ENCODE assay signal across 20 cellular contexts in the genomic region with DNA sequence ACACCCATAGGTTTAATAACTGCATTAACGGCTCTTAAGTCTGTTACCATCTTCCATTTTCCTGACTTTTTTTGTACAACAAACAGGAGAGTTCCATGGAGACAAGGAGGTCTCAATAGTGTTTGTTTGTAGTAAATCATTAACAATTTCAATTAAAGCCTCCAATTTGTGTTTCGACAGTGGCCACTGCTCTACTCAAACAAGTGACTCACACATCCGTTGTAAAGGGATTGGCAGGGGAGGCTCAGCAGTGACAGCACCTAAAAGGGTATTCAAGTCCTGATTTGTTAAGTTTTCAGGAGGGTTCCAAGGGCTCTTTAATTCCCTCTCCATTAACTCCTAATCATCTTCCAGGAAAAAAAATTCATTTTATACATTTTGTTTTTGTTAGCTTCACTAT.
DNase-seq lines count a peak whose midpoint lies in the region; ATAC-seq, FAIRE-seq and TF ChIP-seq lines count a peak whose summit lies in the region.
"Had no signal": no experiment of that assay in that cellular context is flagged by ENCODE, and none has a peak within 500 bp of the region (broad histone marks: within the 10 kb centered on the region; RNA-seq: fewer than 3 reads in every experiment).

No MANE protein-coding gene starts in this region.

- POLR2A ChIA-PET in HepG2 (lab: Yijun Ruan, JAX): no interaction called here

- no peak overlapping the region for H3K4me2 ChIP-seq in HepG2 (ENCODE audit: low read depth, low read length)
- H3K4me2 ChIP-seq: A549, GM23338 had no signal

- CTCF ChIA-PET in HepG2 (lab: Yijun Ruan, JAX; ENCODE audit: low intra/inter-chr PET ratio, low total read pairs): no interaction called here

- H3K9ac ChIP-seq in HepG2 (ENCODE audit: insufficient read depth, low read depth, low read length): no peak overlapping the region

- DNase-seq in RCC 7860 (ENCODE audit: low spot score) (peak; percentile 17), epithelial cell of proximal tubule (ENCODE audit: low read depth) (peak; percentile 23), HepG2 (ENCODE audit: low spot score) (peak; percentile 3), NCI-H1694 (lab: John Stamatoyannopoulos, UW) (no peak)
- DNase-seq: AML-193; Caco-2; CD4-positive, alpha-beta T cell; DMS153; DMS79; GDM1; HCEC 1CT had no signal

- TF ChIP-seq RAD21 in HepG2 (CRISPR knock-in tag; IDR thresholded peaks at IDR 0.05): no peak

- H3K36me3 ChIP-seq in HepG2 (replicated peaks in 1 of 2; ENCODE audit: control insufficient read depth in 1 of 2, insufficient read depth in 2 of 2, low read length in 2 of 2): no peaks in the 10 kb centered on the region

- whole genome bisulfite sequencing in HepG2 (ENCODE audit: low lambda C conversion rate): 0% methylated on average over 3 of the region's 3 CpGs

- intact Hi-C loops in HepG2 (cut with micrococcal nuclease; ENCODE audit: unreplicated experiment): no loop called here

- H4K20me1 ChIP-seq in HepG2 (ENCODE audit: insufficient read depth, low read length): no peaks in the 10 kb centered on the region

- H3K27ac ChIP-seq in HepG2 (ENCODE audit: extremely low read length, insufficient read depth, low read length): no peak overlapping the region
- H3K27ac ChIP-seq: A549, C4-2B had no signal

- no peaks in the 10 kb centered on the region for H3K27me3 ChIP-seq in HepG2 (ENCODE audit: control insufficient read depth in 1 of 2, insufficient read depth in 2 of 2, low read length in 2 of 2)

- H3K4me3 ChIP-seq in epithelial cell of proximal tubule (ENCODE audit: low read depth, low read length): no peak overlapping the region
- H3K4me3 ChIP-seq in HepG2 (replicated peaks in 1 of 3; ENCODE audit: insufficient read depth in 1 of 3, low read depth in 2 of 3, low read length in 3 of 3): no peak overlapping the region
- H3K4me3 ChIP-seq: A549, GM23338 had no signal

- TF ChIP-seq CTCF in epithelial cell of proximal tubule (conservative IDR thresholded peaks at IDR 0.05; ENCODE audit: low read depth, low read length): no peak
- TF ChIP-seq CTCF in HepG2 (CRISPR knock-in tag; IDR thresholded peaks at IDR 0.05): no peak

- BruUV-seq in HepG2 (replicated peaks; lab: Mats Ljungman, UMichigan): no TSS peak

- peaks cover 34% of the 10 kb centered on the region for H3K9me3 ChIP-seq in HepG2 (ENCODE audit: low read length)
- H3K9me3 ChIP-seq: A549, Caco-2 had no signal

- no peak overlapping the region for H2AFZ ChIP-seq in HepG2 (ENCODE audit: low read length)
- H2AFZ ChIP-seq: GM23338 had no signal

- FAIRE-seq in RCC 7860 (lab: Jason Lieb, UNC) (peak; percentile 36), HepG2 (lab: Jason Lieb, UNC) (no peak)
- FAIRE-seq: A549, GM12892, GM18507, H54 had no signal

- no peaks in the 10 kb centered on the region for H3K4me1 ChIP-seq in HepG2 (ENCODE audit: insufficient read depth, low read length)
- H3K4me1 ChIP-seq: A549, Caco-2 had no signal

- TF ChIP-seq EP300 in HepG2 (IDR thresholded peaks at IDR 0.05; ENCODE audit: low read depth in 2 of 2, low read length in 2 of 2): no peak
- TF ChIP-seq EP300 in HepG2 (CRISPR knock-in tag; IDR thresholded peaks at IDR 0.05; ENCODE audit: borderline replicate concordance): no peak

- no peaks in the 10 kb centered on the region for H3K79me2 ChIP-seq in HepG2 (ENCODE audit: insufficient read depth, low read length)

- in situ Hi-C loops in HepG2 (cut with HindIII; ENCODE audit: extremely low pct_ligation_motif_present, low pct_unique_long_range_greater_than_20kb): no loop called here

- ATAC-seq in HepG2: no peak
- no peak for ATAC-seq in HG02798 (IDR thresholded peaks at IDR 0.05; ENCODE audit: poor library complexity, unreplicated experiment)
- no peak for ATAC-seq in HG02759 (IDR thresholded peaks at IDR 0.05; ENCODE audit: unreplicated experiment)
- ATAC-seq in HG03139 (IDR thresholded peaks at IDR 0.05; ENCODE audit: unreplicated experiment): no peak
- ATAC-seq: A549, GM23338 had no signal

- TF ChIP-seq POLR2A in HepG2 (IDR thresholded peaks at IDR 0.05; ENCODE audit: insufficient read depth in 1 of 2, low read depth in 2 of 2, low read length in 2 of 2): no peak

TF ChIP-seq in HepG2, 621 proteins besides CTCF, POLR2A, EP300 and RAD21:
- peak; percentile 61 for TF ChIP-seq FOSL2 (CRISPR knock-in tag; IDR thresholded peaks at IDR 0.05)
- no peak for TF ChIP-seq ZNF343 (CRISPR knock-in tag; IDR thresholded peaks at IDR 0.05)
